In the genomic region with DNA sequence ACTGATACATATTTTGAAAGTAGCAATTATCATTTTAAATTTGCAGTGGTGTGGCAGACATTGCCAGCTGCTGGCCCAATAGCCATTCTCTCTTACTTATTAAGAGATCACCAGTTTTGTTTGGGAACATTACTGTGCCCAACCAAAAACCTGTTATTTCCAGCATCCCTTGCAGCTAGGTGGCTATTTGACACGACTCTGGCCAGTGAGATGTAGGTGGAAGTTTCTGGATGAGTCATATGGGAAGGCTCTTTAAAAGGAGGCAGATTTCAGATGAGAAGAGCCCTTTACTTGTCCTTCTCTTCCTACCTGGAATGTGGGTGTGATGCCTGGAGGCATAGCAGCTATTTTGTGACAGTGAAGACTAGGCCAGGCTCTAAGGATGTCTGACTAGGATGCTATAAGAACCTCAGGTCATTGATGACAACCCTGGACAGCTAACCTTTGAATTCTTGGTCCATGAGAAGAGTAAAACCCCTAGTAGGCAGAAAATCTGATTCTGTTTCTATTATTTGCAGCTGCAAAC, we compare ENCODE assay signal across 13 cellular contexts.
"Had no signal": no experiment of that assay in that cellular context is flagged by ENCODE, and none has a peak within 500 bp of the region (broad histone marks: within the 10 kb centered on the region; RNA-seq: fewer than 3 reads in every experiment).

No MANE protein-coding gene starts in this region.

- H3K4me1 ChIP-seq: foreskin keratinocyte, upper lobe of left lung had no signal

- H3K4me3 ChIP-seq: upper lobe of left lung had no signal

- H3K36me3 ChIP-seq: upper lobe of left lung had no signal

- H3K27ac ChIP-seq: foreskin keratinocyte, upper lobe of left lung had no signal

- H3K27me3 Mint-ChIP-seq: activated B cell treated with CpG ODN at 0.5 μM for 24 hours had no signal

- FAIRE-seq: astrocyte, colon, islet of Langerhans had no signal

- DNase-seq: activated B cell treated with CpG ODN at 0.5 μM for 24 hours; activated CD4-positive, alpha-beta T cell treated with anti-CD3 and anti-CD28 coated beads, Interleukin-2, amount 50 U/mL, for 4 hours; activated gamma-delta T cell; activated T-cell treated with anti-CD3 and anti-CD28 coated beads for 4 hours; foreskin keratinocyte; occipital lobe; stimulated activated naive CD4-positive, alpha-beta T cell treated with Interleukin-2 at 50 U/mL for 16 hours; T1000 had no signal

- H3K4me1 Mint-ChIP-seq: nephron had no signal

- H3K27me3 ChIP-seq: foreskin keratinocyte, upper lobe of left lung had no signal

- H3K27ac Mint-ChIP-seq: activated B cell treated with CpG ODN at 0.5 μM for 24 hours, nephron had no signal

- H3K4me3 Mint-ChIP-seq: activated B cell treated with CpG ODN at 0.5 μM for 24 hours, nephron had no signal
